In the genomic region with DNA sequence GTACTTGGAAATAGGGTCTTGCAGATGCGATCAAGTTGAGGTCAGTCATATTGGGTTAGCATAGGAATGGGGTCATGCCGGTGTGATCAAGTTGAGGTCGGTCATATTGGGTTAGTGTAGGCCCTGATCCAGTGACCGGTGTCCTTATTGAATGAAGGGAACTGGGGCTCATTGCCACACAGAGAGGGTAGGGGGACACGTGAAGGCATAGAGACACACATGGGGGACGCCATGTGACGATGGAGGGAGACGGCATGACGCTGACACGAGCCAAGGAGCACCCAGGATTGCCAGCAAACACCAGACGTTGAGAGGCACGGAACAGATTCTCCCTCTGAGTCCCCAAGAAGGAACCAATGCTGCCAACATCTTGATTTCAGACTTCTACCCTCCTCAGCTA, we compare ENCODE assay signal across 21 cellular contexts.
A peak's percentile ranks its signal among the peaks of the same experiment; 100 is the strongest.
DNase-seq lines count a peak whose midpoint lies in the region; ATAC-seq, FAIRE-seq and TF ChIP-seq lines count a peak whose summit lies in the region.
"Had no signal": no experiment of that assay in that cellular context is flagged by ENCODE, and none has a peak within 500 bp of the region (broad histone marks: within the 10 kb centered on the region; RNA-seq: fewer than 3 reads in every experiment).

No MANE protein-coding gene starts in this region.

- H3F3A ChIP-seq in neural progenitor cell (ENCODE audit: low read depth): peaks cover 12% of the 10 kb centered on the region
- no peaks in the 10 kb centered on the region for H3F3A ChIP-seq in GM23248 (ENCODE audit: insufficient read depth)

- H3K27me3 Mint-ChIP-seq in neural progenitor cell (ENCODE audit: insufficient read depth, low read depth) (peaks cover 4% of the 10 kb centered on the region), endodermal cell (ENCODE audit: insufficient read depth) (peaks cover 5% of the 10 kb centered on the region)

- no peaks in the 10 kb centered on the region for H3K36me3 ChIP-seq in K562 (ENCODE audit: control insufficient read depth, insufficient read depth, low read length)
- H3K36me3 ChIP-seq in kidney (ENCODE audit: control insufficient read depth in 1 of 2, insufficient read depth in 2 of 2, low read length in 2 of 2): no peaks in the 10 kb centered on the region
- no peaks in the 10 kb centered on the region for H3K36me3 ChIP-seq in neural progenitor cell
- H3K36me3 ChIP-seq in heart left ventricle: no peaks in the 10 kb centered on the region
- no peaks in the 10 kb centered on the region for H3K36me3 ChIP-seq in GM23248 (ENCODE audit: low read depth)
- H3K36me3 ChIP-seq in endodermal cell (ENCODE audit: control insufficient read depth, insufficient read depth, low read length): no peaks in the 10 kb centered on the region
- no peaks in the 10 kb centered on the region for H3K36me3 ChIP-seq in Peyer's patch

- no TSS peak for BruUV-seq in K562 (replicated peaks; lab: Mats Ljungman, UMichigan)

- POLR2A ChIA-PET in K562 (lab: Yijun Ruan, JAX): no interaction called here

- H3K4me1 ChIP-seq in K562 (replicated peaks in 1 of 2; ENCODE audit: control insufficient read depth in 2 of 2, insufficient read depth in 2 of 2, low read length in 2 of 2) (peaks cover 0 to 5% of the 10 kb centered on the region in 2 experiments; a peak in 1 of 5 replicates), kidney (ENCODE audit: control insufficient read depth in 1 of 2, insufficient read depth in 1 of 2, low read depth in 1 of 2, low read length in 2 of 2) (no peaks in the 10 kb centered on the region), neural progenitor cell (peaks cover 6% of the 10 kb centered on the region), heart left ventricle (no peaks in the 10 kb centered on the region), GM23248 (ENCODE audit: insufficient read depth) (no peaks in the 10 kb centered on the region), endodermal cell (ENCODE audit: control insufficient read depth, insufficient read depth, low read length) (no peaks in the 10 kb centered on the region), Peyer's patch (no peaks in the 10 kb centered on the region)

- H3K27ac Mint-ChIP-seq in neural progenitor cell: peak overlapping the region; percentile 29
- no peak overlapping the region for H3K27ac Mint-ChIP-seq in endodermal cell
- H3K27ac Mint-ChIP-seq: CD4-positive, alpha-beta memory T cell had no signal

- H3K9me3 Mint-ChIP-seq in neural progenitor cell (peaks cover 4% of the 10 kb centered on the region), endodermal cell (no peaks in the 10 kb centered on the region)

- no peak for TF ChIP-seq RAD21 in K562 (CRISPR knock-in tag; conservative IDR thresholded peaks at IDR 0.05 in 1 of 2, IDR thresholded peaks at IDR 0.05 in 1 of 2)

- H3K9me1 ChIP-seq in K562 (ENCODE audit: control insufficient read depth, insufficient read depth, low read length): no peaks in the 10 kb centered on the region

- peaks cover 43 to 67% of the 10 kb centered on the region in 2 experiments for H3K27me3 ChIP-seq in K562 (ENCODE audit: control insufficient read depth in 2 of 2, insufficient read depth in 2 of 2, low read length in 2 of 2)
- H3K27me3 ChIP-seq in neural progenitor cell: peaks cover 10% of the 10 kb centered on the region
- peaks cover 0 to 57% (median 11%) of the 10 kb centered on the region in 9 donors for H3K27me3 ChIP-seq in heart left ventricle
- peaks cover 31% of the 10 kb centered on the region for H3K27me3 ChIP-seq in GM23248 (replicated peaks; ENCODE audit: insufficient read depth)
- no peaks in the 10 kb centered on the region for H3K27me3 ChIP-seq in endodermal cell (ENCODE audit: control insufficient read depth, insufficient read depth, low read length, poor library complexity, severe bottlenecking)
- no peaks in the 10 kb centered on the region for H3K27me3 ChIP-seq in Peyer's patch

- no peak for ATAC-seq in K562
- no peak for ATAC-seq in heart left ventricle

- no peaks in the 10 kb centered on the region for H3K9me2 ChIP-seq in GM23248 (ENCODE audit: insufficient read depth)

- H2AFZ ChIP-seq in K562 (ENCODE audit: low read depth, low read length): no peak overlapping the region
- H2AFZ ChIP-seq in neural progenitor cell (replicated peaks): no peak overlapping the region
- no peak overlapping the region for H2AFZ ChIP-seq in GM23248

- H3K9me3 ChIP-seq in K562 (replicated peaks; ENCODE audit: control insufficient read depth, insufficient read depth, low read depth, low read length): no peaks in the 10 kb centered on the region
- H3K9me3 ChIP-seq in kidney (ENCODE audit: control insufficient read depth in 1 of 2, low read length in 2 of 2): no peaks in the 10 kb centered on the region
- no peaks in the 10 kb centered on the region for H3K9me3 ChIP-seq in neural progenitor cell (ENCODE audit: low read depth)
- no peaks in the 10 kb centered on the region for H3K9me3 ChIP-seq in heart left ventricle
- no peaks in the 10 kb centered on the region for H3K9me3 ChIP-seq in GM23248 (ENCODE audit: low read depth)
- H3K9me3 ChIP-seq in endodermal cell (ENCODE audit: control insufficient read depth, low read length): no peaks in the 10 kb centered on the region
- H3K9me3 ChIP-seq in Peyer's patch: no peaks in the 10 kb centered on the region

- H3K4me3 Mint-ChIP-seq in neural progenitor cell (no peak overlapping the region), endodermal cell (no peak overlapping the region)
- H3K4me3 Mint-ChIP-seq: CD4-positive, alpha-beta memory T cell had no signal

- 9% methylated on average over 12 of the region's 12 CpGs for WGBS in K562 (ENCODE audit: insufficient coverage, low coverage, missing lambda C conversion rate)
- 86 to 92% (median 89%) methylated on average over 12 of the region's 12 CpGs for WGBS in heart left ventricle, 4 donors
- WGBS in GM23248 (ENCODE audit: low coverage in 1 of 2, low lambda C conversion rate in 2 of 2, missing lambda C conversion rate in 2 of 2), 2 experiments: 61 to 66% methylated on average over 12 of the region's 12 CpGs
- WGBS in endodermal cell (ENCODE audit: insufficient coverage in 1 of 2, insufficient read length in 1 of 2), 2 experiments: 95 to 96% methylated on average over 11 to 12 of the region's 12 CpGs

- TF ChIP-seq CTCF in K562 (IDR thresholded peaks at IDR 0.05 in 2 of 3, conservative IDR thresholded peaks at IDR 0.05 in 1 of 3; ENCODE audit: insufficient read depth in 2 of 3, low read depth in 1 of 3, low read length in 3 of 3): no peak
- TF ChIP-seq CTCF in kidney (IDR thresholded peaks at IDR 0.05; ENCODE audit: borderline replicate concordance, extremely low read depth, insufficient read depth): no peak
- no peak for TF ChIP-seq CTCF in neural progenitor cell (IDR thresholded peaks at IDR 0.05)
- TF ChIP-seq CTCF in heart left ventricle (IDR thresholded peaks at IDR 0.05): no peak
- TF ChIP-seq CTCF in endodermal cell (conservative IDR thresholded peaks at IDR 0.05): no peak
- no peak for TF ChIP-seq CTCF in Peyer's patch (IDR thresholded peaks at IDR 0.05)

- no peak for TF ChIP-seq POLR2A in K562 (conservative IDR thresholded peaks at IDR 0.05)
- no peak for TF ChIP-seq POLR2A in heart left ventricle (IDR thresholded peaks at IDR 0.05)
- TF ChIP-seq POLR2A in Peyer's patch (IDR thresholded peaks at IDR 0.05): no peak

- DNase-seq in K562 (ENCODE audit: extremely low read depth in 1 of 4, low spot score in 3 of 4): no peak
- DNase-seq in ecto neural progenitor cell (ENCODE audit: low spot score): peak; percentile 27
- DNase-seq in kidney: peak; percentile 10
- no peak for DNase-seq in neural progenitor cell (ENCODE audit: low spot score)
- DNase-seq in heart left ventricle: no peak
- DNase-seq in GM23248: no peak
- no peak for DNase-seq in endodermal cell
- DNase-seq in Peyer's patch: no peak
- DNase-seq: 8988T; C1 segment of cervical spinal cord; Calu3; CD4-positive, alpha-beta memory T cell; COR-L47; DMS53; DMS79 treated with DMSO at 0.1 percent for 48 hours; GF-D8; GOT3; H7; HCEC 1CT had no signal

- CTCF ChIA-PET in K562 (lab: Yijun Ruan, JAX; ENCODE audit: low intra/inter-chr PET ratio): no interaction called here

- H4K20me1 ChIP-seq in K562 (replicated peaks; ENCODE audit: control insufficient read depth, insufficient read depth, low read length) (peaks cover 4% of the 10 kb centered on the region; the same call in 1 of the 2 replicates), neural progenitor cell (ENCODE audit: low read depth) (peaks cover 12% of the 10 kb centered on the region), GM23248 (ENCODE audit: insufficient read depth) (no peaks in the 10 kb centered on the region)

- in situ Hi-C loops in K562 (cut with MboI) (no loop called here), GM23248 (cut with MboI) (no loop called here)

- H3K9ac ChIP-seq in K562 (ENCODE audit: insufficient read depth in 1 of 2, low read depth in 2 of 2, low read length in 2 of 2): no peak overlapping the region
- no peak overlapping the region for H3K9ac ChIP-seq in kidney (ENCODE audit: low read length in 2 of 2)
- no peak overlapping the region for H3K9ac ChIP-seq in neural progenitor cell
- H3K9ac ChIP-seq in GM23248: no peak overlapping the region
- no peak overlapping the region for H3K9ac ChIP-seq in endodermal cell (ENCODE audit: extremely low read depth, low read length, poor library complexity, severe bottlenecking)

- no peaks in the 10 kb centered on the region for H3K36me3 Mint-ChIP-seq in neural progenitor cell
- H3K36me3 Mint-ChIP-seq in endodermal cell (ENCODE audit: low read depth): no peaks in the 10 kb centered on the region
- H3K36me3 Mint-ChIP-seq: CD4-positive, alpha-beta memory T cell had no signal

- peak; percentile 29 for FAIRE-seq in K562 (lab: Jason Lieb, UNC)
- FAIRE-seq in kidney (lab: Jason Lieb, UNC): no peak
- FAIRE-seq: GM12891, GM18507 had no signal

- TF ChIP-seq EP300 in K562 (IDR thresholded peaks at IDR 0.05; ENCODE audit: low read length): no peak

- H3K4me2 ChIP-seq in K562 (ENCODE audit: insufficient read depth, low read length) (no peak overlapping the region), neural progenitor cell (no peak overlapping the region), GM23248 (ENCODE audit: unreplicated experiment) (no peak overlapping the region)

- intact Hi-C loops in K562 (cut with micrococcal nuclease): loop anchor here (5.0 kb wide), 1 partner anchor 182 kb away; no protein-coding TSS in a partner anchor
- intact Hi-C loops in kidney (cut with DNase I): no loop called here
- intact Hi-C loops in heart left ventricle (cut with DNase I): no loop called here

- H3K4me1 Mint-ChIP-seq in neural progenitor cell: peaks cover 44% of the 10 kb centered on the region
- peaks cover 3% of the 10 kb centered on the region for H3K4me1 Mint-ChIP-seq in endodermal cell
- H3K4me1 Mint-ChIP-seq: CD4-positive, alpha-beta memory T cell had no signal

- H3K27ac ChIP-seq in K562 (ENCODE audit: extremely low read depth, low read depth, low read length): no peak overlapping the region
- no peak overlapping the region for H3K27ac ChIP-seq in kidney (ENCODE audit: low read depth in 2 of 2, low read length in 2 of 2)
- no peak overlapping the region for H3K27ac ChIP-seq in neural progenitor cell
- H3K27ac ChIP-seq in heart left ventricle: no peak overlapping the region
- H3K27ac ChIP-seq in GM23248: no peak overlapping the region
- no peak overlapping the region for H3K27ac ChIP-seq in endodermal cell (ENCODE audit: low read depth, low read length)
- no peak overlapping the region for H3K27ac ChIP-seq in Peyer's patch

- H3K4me3 ChIP-seq in K562: no peak overlapping the region
- H3K4me3 ChIP-seq in kidney (ENCODE audit: low read length in 2 of 2): no peak overlapping the region
- H3K4me3 ChIP-seq in neural progenitor cell: no peak overlapping the region
- no peak overlapping the region for H3K4me3 ChIP-seq in heart left ventricle
- no peak overlapping the region for H3K4me3 ChIP-seq in GM23248
- H3K4me3 ChIP-seq in endodermal cell (ENCODE audit: low read length): no peak overlapping the region
- no peak overlapping the region for H3K4me3 ChIP-seq in Peyer's patch

- H3K79me2 ChIP-seq in K562 (ENCODE audit: control insufficient read depth, insufficient read depth, low read length) (no peaks in the 10 kb centered on the region), neural progenitor cell (ENCODE audit: low read depth) (no peaks in the 10 kb centered on the region), GM23248 (ENCODE audit: insufficient read depth) (no peaks in the 10 kb centered on the region)

Comparison
In these comparisons a context has a peak if more than half of its experiments do, and no peak if none do; other contexts are left out.
1. DNase-seq: peak in ecto neural progenitor cell (single experiment) and kidney (single experiment); none in K562 (0 of 4), neural progenitor cell (single experiment), heart left ventricle (0 of 5), GM23248 (single experiment), endodermal cell (single experiment) and Peyer's patch (0 of 3).